15 cellular contexts compared by ENCODE assay signal in genomic region chr15:76153241-76154197, GRCh38.
DNase-seq lines count a peak whose midpoint lies in the region.
"Had no signal": no experiment of that assay in that cellular context is flagged by ENCODE, and none has a peak within 500 bp of the region (broad histone marks: within the 10 kb centered on the region; RNA-seq: fewer than 3 reads in every experiment).

No MANE protein-coding gene starts in this region.

- DNase-seq in G401 (ENCODE audit: low spot score) (peak; percentile 92), NCI-H146 treated with DMSO at 0.1 percent for 48 hours (lab: John Stamatoyannopoulos, UW; ENCODE audit: unreplicated experiment) (peak; percentile 19), cerebellar cortex (ENCODE audit: low spot score) (peak; percentile 91), neuronal stem cell (ENCODE audit: low spot score) (no peak), NOMO-1 (lab: John Stamatoyannopoulos, UW; ENCODE audit: unreplicated experiment in 2 of 2) (no peak), HuH-7 (ENCODE audit: low spot score) (no peak)
- DNase-seq in activated naive CD4-positive, alpha-beta T cell (lab: John Stamatoyannopoulos, UW) = no peak
- DNase-seq: CD8-positive, alpha-beta T cell; EL; MG63; NCI-H1092 treated with DMSO at 0.1 percent for 48 hours; NCI-H2029 treated with DMSO at 0.1 percent for 48 hours; NCI-H774; SIG-M5 had no signal

- H3K36me3 ChIP-seq in neuronal stem cell (replicated peaks in 1 of 2; ENCODE audit: control insufficient read depth in 2 of 2, insufficient read depth in 2 of 2, low read length in 2 of 2) = no peaks in the 10 kb centered on the region
- H3K36me3 ChIP-seq: HAP-1, MG63 had no signal

- H2BK120ac ChIP-seq in neuronal stem cell (ENCODE audit: low read depth, low read length) = no peak overlapping the region

- H3K4ac ChIP-seq in neuronal stem cell (ENCODE audit: low read length) = no peak overlapping the region

- H2BK12ac ChIP-seq in neuronal stem cell (ENCODE audit: low read length) = no peak overlapping the region

- no peak overlapping the region for H3K4me2 ChIP-seq in neuronal stem cell (ENCODE audit: insufficient read depth, low read length, poor library complexity, severe bottlenecking)

- no peak overlapping the region for H3K14ac ChIP-seq in neuronal stem cell (ENCODE audit: low read length)

- H3K23ac ChIP-seq in neuronal stem cell (ENCODE audit: low read depth, low read length, poor library complexity) = peak overlapping the region; percentile 20

- no peaks in the 10 kb centered on the region for H3K79me1 ChIP-seq in neuronal stem cell (ENCODE audit: low read depth, low read length)

- no peak overlapping the region for H4K8ac ChIP-seq in neuronal stem cell (ENCODE audit: low read depth, low read length)

- H3K9ac ChIP-seq in neuronal stem cell (ENCODE audit: low read depth, low read length, poor library complexity) = no peak overlapping the region

- no peak overlapping the region for H3K27ac ChIP-seq in neuronal stem cell (replicated peaks; ENCODE audit: low read length)

- H2BK5ac ChIP-seq in neuronal stem cell (ENCODE audit: low read length) = no peak overlapping the region

- no peaks in the 10 kb centered on the region for H3K4me1 ChIP-seq in neuronal stem cell (ENCODE audit: control insufficient read depth in 2 of 2, insufficient read depth in 1 of 2, low read depth in 1 of 2, low read length in 2 of 2)

- in situ Hi-C loops in G401 (cut with HindIII; ENCODE audit: low sequenced_read_pairs) = no loop called here

- no peak overlapping the region for H3K4me3 ChIP-seq in neuronal stem cell (ENCODE audit: low read length in 2 of 2)
- H3K4me3 ChIP-seq: HAP-1, MG63 had no signal

- no peak overlapping the region for H2AK5ac ChIP-seq in neuronal stem cell (ENCODE audit: low read depth, low read length)

- H2BK15ac ChIP-seq in neuronal stem cell (ENCODE audit: low read length) = no peak overlapping the region

- no CpG with 5 or more reads among the region's 24 CpGs for WGBS in neuronal stem cell (ENCODE audit: extremely low coverage in 2 of 2, insufficient read length in 2 of 2, insufficient replicate concordance in 1 of 2), 2 donors

- H4K91ac ChIP-seq in neuronal stem cell (ENCODE audit: low read depth, low read length, poor library complexity) = no peak overlapping the region

- no peaks in the 10 kb centered on the region for H3K9me3 ChIP-seq in neuronal stem cell (replicated peaks in 1 of 2; ENCODE audit: control insufficient read depth in 2 of 2, insufficient read depth in 1 of 2, low read depth in 1 of 2, low read length in 2 of 2)
- H3K9me3 ChIP-seq: HAP-1, MG63 had no signal

- no peak overlapping the region for H2AFZ ChIP-seq in neuronal stem cell (ENCODE audit: low read length)

- no peak overlapping the region for H3K18ac ChIP-seq in neuronal stem cell (ENCODE audit: low read length)

- H3K27me3 ChIP-seq in neuronal stem cell (ENCODE audit: control insufficient read depth in 3 of 3, insufficient read depth in 3 of 3, low read depth in 1 of 3, low read length in 3 of 3) = peaks cover 0 to 42% (median 0%) of the 10 kb centered on the region in 3 experiments
- H3K27me3 ChIP-seq: MG63 had no signal

Comparison
In these comparisons a context has a peak if more than half of its experiments do, and no peak if none do; other contexts are left out.
1. DNase-seq: peak in G401 (single experiment), NCI-H146 treated with DMSO at 0.1 percent for 48 hours (single experiment) and cerebellar cortex (single experiment); none in neuronal stem cell (single experiment), NOMO-1 (0 of 2), HuH-7 (single experiment) and activated naive CD4-positive, alpha-beta T cell (0 of 4).